Comparison of ENCODE assay signal across 12 cellular contexts in the genomic region with DNA sequence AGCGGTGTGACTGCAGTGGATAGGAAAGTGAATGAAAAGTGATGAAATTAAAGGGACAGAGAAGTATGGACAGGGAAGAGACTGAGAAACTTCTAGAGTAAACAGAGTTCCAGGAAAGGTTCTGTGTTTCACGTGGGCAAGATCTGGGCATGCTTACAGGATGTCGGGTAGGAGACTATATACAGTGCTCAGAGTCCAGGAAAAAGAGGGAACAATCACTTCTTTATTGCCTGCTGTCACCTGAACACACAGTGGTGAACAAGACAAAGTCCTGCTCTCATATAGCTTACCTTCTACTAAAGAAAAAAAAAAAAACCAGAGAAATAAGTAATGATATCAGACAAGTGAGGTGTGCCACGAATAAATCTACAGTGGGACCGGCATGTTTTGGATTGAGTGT. TPM values are rescaled to one million over a fixed set of nuclear protein-coding genes. Genes with fewer than 3 reads are reported as not detected.
DNase-seq lines count a peak whose midpoint lies in the region; ATAC-seq, FAIRE-seq and TF ChIP-seq lines count a peak whose summit lies in the region.
"Had no signal": no experiment of that assay in that cellular context is flagged by ENCODE, and none has a peak within 500 bp of the region (broad histone marks: within the 10 kb centered on the region; RNA-seq: fewer than 3 reads in every experiment).

No MANE protein-coding gene starts in this region.

- H3K27ac Mint-ChIP-seq in CD4-positive, alpha-beta memory T cell: peak overlapping the region in 3 of 7 donors; percentile 38 to 69 (median 48)
- H3K27ac Mint-ChIP-seq in activated T-helper 17 cell treated with anti-CD3 and anti-CD28 coated beads, Interleukin-2, amount 50 U/mL, for 72 hours: peak overlapping the region; percentile 29
- peak overlapping the region in 7 of 10 donors; percentile 3 to 97 (median 39) for H3K27ac Mint-ChIP-seq in naive thymus-derived CD8-positive, alpha-beta T cell
- H3K27ac Mint-ChIP-seq in effector memory CD8-positive, alpha-beta T cell: no peak overlapping the region

- peaks cover 3% of the 10 kb centered on the region for H3K36me3 ChIP-seq in CD4-positive, alpha-beta memory T cell (ENCODE audit: insufficient read depth, low read length)
- peaks cover 4 to 14% of the 10 kb centered on the region in 2 donors for H3K36me3 ChIP-seq in kidney (ENCODE audit: control insufficient read depth in 1 of 2, insufficient read depth in 2 of 2, low read length in 2 of 2)

- no peak for ATAC-seq in activated T-helper 17 cell treated with anti-CD3 and anti-CD28 coated beads, Interleukin-2, amount 50 U/mL, for 72 hours (replicated peaks)
- no peak for ATAC-seq in naive thymus-derived CD8-positive, alpha-beta T cell
- no peak for ATAC-seq in effector memory CD8-positive, alpha-beta T cell (replicated peaks)
- ATAC-seq: Panc1 had no signal

- POLR2A ChIA-PET in CD4-positive, alpha-beta memory T cell (lab: Charles Lee; ENCODE audit: partially characterized antibody): no interaction called here
- POLR2A ChIA-PET in naive thymus-derived CD8-positive, alpha-beta T cell (lab: Charles Lee): no interaction called here

- H3K4me1 ChIP-seq in CD4-positive, alpha-beta memory T cell (ENCODE audit: insufficient read depth, low read length): peaks cover 40% of the 10 kb centered on the region
- peaks cover 3 to 9% of the 10 kb centered on the region in 2 donors for H3K4me1 ChIP-seq in kidney (ENCODE audit: control insufficient read depth in 1 of 2, insufficient read depth in 1 of 2, low read depth in 1 of 2, low read length in 2 of 2)

- H3K4me1 Mint-ChIP-seq in CD4-positive, alpha-beta memory T cell: peaks cover 44 to 71% (median 61%) of the 10 kb centered on the region in 4 donors
- H3K4me1 Mint-ChIP-seq in activated T-helper 17 cell treated with anti-CD3 and anti-CD28 coated beads, Interleukin-2, amount 50 U/mL, for 72 hours: peaks cover 47% of the 10 kb centered on the region
- H3K4me1 Mint-ChIP-seq in naive thymus-derived CD8-positive, alpha-beta T cell: peaks cover 36 to 68% (median 66%) of the 10 kb centered on the region in 4 donors
- peaks cover 45 to 51% of the 10 kb centered on the region in 2 donors for H3K4me1 Mint-ChIP-seq in effector memory CD8-positive, alpha-beta T cell (ENCODE audit: low read depth in 2 of 2)

- intact Hi-C loops in CD4-positive, alpha-beta memory T cell (cut with micrococcal nuclease): no loop called here
- intact Hi-C loops in kidney (cut with DNase I): no loop called here

- H3K36me3 Mint-ChIP-seq in CD4-positive, alpha-beta memory T cell: peaks cover 24 to 44% of the 10 kb centered on the region in 2 donors
- H3K36me3 Mint-ChIP-seq in activated T-helper 17 cell treated with anti-CD3 and anti-CD28 coated beads, Interleukin-2, amount 50 U/mL, for 72 hours (ENCODE audit: low read depth): peaks cover 76% of the 10 kb centered on the region
- peaks cover 0 to 50% (median 5%) of the 10 kb centered on the region in 3 donors for H3K36me3 Mint-ChIP-seq in naive thymus-derived CD8-positive, alpha-beta T cell
- peaks cover 19% of the 10 kb centered on the region for H3K36me3 Mint-ChIP-seq in effector memory CD8-positive, alpha-beta T cell (ENCODE audit: insufficient read depth)

- H3K27me3 Mint-ChIP-seq in CD4-positive, alpha-beta memory T cell: no peaks in the 10 kb centered on the region
- no peaks in the 10 kb centered on the region for H3K27me3 Mint-ChIP-seq in activated T-helper 17 cell treated with anti-CD3 and anti-CD28 coated beads, Interleukin-2, amount 50 U/mL, for 72 hours
- H3K27me3 Mint-ChIP-seq in naive thymus-derived CD8-positive, alpha-beta T cell: peaks cover 0 to 2% (median 0%) of the 10 kb centered on the region in 5 donors
- no peaks in the 10 kb centered on the region for H3K27me3 Mint-ChIP-seq in effector memory CD8-positive, alpha-beta T cell

- no peak overlapping the region for H3K9ac ChIP-seq in kidney (ENCODE audit: low read length in 2 of 2)

- CTCF ChIA-PET in CD4-positive, alpha-beta memory T cell (lab: Charles Lee; ENCODE audit: partially characterized antibody): no interaction called here

- H3K4me3 Mint-ChIP-seq in CD4-positive, alpha-beta memory T cell: peak overlapping the region; percentile 56 to 97 (median 90)
- H3K4me3 Mint-ChIP-seq in activated T-helper 17 cell treated with anti-CD3 and anti-CD28 coated beads, Interleukin-2, amount 50 U/mL, for 72 hours: peak overlapping the region; percentile 82
- peak overlapping the region in 9 of 10 donors; percentile 81 to 97 (median 92) for H3K4me3 Mint-ChIP-seq in naive thymus-derived CD8-positive, alpha-beta T cell
- peak overlapping the region in 1 of 2 donors; percentile 76 for H3K4me3 Mint-ChIP-seq in effector memory CD8-positive, alpha-beta T cell

- DNase-seq in CD4-positive, alpha-beta memory T cell: no peak
- no peak for DNase-seq in HFF-Myc (ENCODE audit: extremely low read depth, low read depth)
- no peak for DNase-seq in naive thymus-derived CD8-positive, alpha-beta T cell
- DNase-seq in activated gamma-delta T cell treated with Interleukin-2 at 50 U/mL for 16 hours: no peak
- DNase-seq in NCI-H1092 (lab: John Stamatoyannopoulos, UW): no peak
- DNase-seq in kidney: no peak
- no peak for DNase-seq in effector memory CD8-positive, alpha-beta T cell
- DNase-seq: caudate nucleus, tibial artery had no signal

- TF ChIP-seq CTCF in HFF-Myc (IDR thresholded peaks at IDR 0.05; ENCODE audit: low read depth, low read length, missing control alignments) (no peak), kidney (IDR thresholded peaks at IDR 0.05; ENCODE audit: borderline replicate concordance, extremely low read depth, insufficient read depth) (no peak)

- no peak overlapping the region for H3K4me3 ChIP-seq in CD4-positive, alpha-beta memory T cell (ENCODE audit: low read length in 2 of 2)
- H3K4me3 ChIP-seq in HFF-Myc (replicated peaks; ENCODE audit: low read depth, low read length): peak overlapping the region; percentile 78
- H3K4me3 ChIP-seq in kidney (ENCODE audit: low read length in 2 of 2): no peak overlapping the region

- FAIRE-seq in kidney (lab: Jason Lieb, UNC): no peak

- H3K27ac ChIP-seq in CD4-positive, alpha-beta memory T cell (ENCODE audit: low read depth, low read length): no peak overlapping the region
- H3K27ac ChIP-seq in kidney (ENCODE audit: low read depth in 2 of 2, low read length in 2 of 2): no peak overlapping the region
- H3K27ac ChIP-seq: esophagus muscularis mucosa, tibial artery had no signal

- H3K9me3 ChIP-seq in CD4-positive, alpha-beta memory T cell (ENCODE audit: control insufficient read depth in 1 of 2, low read length in 2 of 2): no peaks in the 10 kb centered on the region
- no peaks in the 10 kb centered on the region for H3K9me3 ChIP-seq in kidney (ENCODE audit: control insufficient read depth in 1 of 2, low read length in 2 of 2)
- H3K9me3 ChIP-seq: esophagus muscularis mucosa, tibial artery had no signal

- no peaks in the 10 kb centered on the region for H3K27me3 ChIP-seq in CD4-positive, alpha-beta memory T cell (ENCODE audit: insufficient read depth, low read length)
- H3K27me3 ChIP-seq: esophagus muscularis mucosa, tibial artery had no signal

- no peaks in the 10 kb centered on the region for H3K9me3 Mint-ChIP-seq in CD4-positive, alpha-beta memory T cell
- no peaks in the 10 kb centered on the region for H3K9me3 Mint-ChIP-seq in activated T-helper 17 cell treated with anti-CD3 and anti-CD28 coated beads, Interleukin-2, amount 50 U/mL, for 72 hours
- no peaks in the 10 kb centered on the region for H3K9me3 Mint-ChIP-seq in naive thymus-derived CD8-positive, alpha-beta T cell
- no peaks in the 10 kb centered on the region for H3K9me3 Mint-ChIP-seq in effector memory CD8-positive, alpha-beta T cell

RNA-seq across cellular contexts. Expression of gene LRPPRC, which starts 2.4 kb away (rescaled TPM):
- 10 to 100 TPM; 61.5 to 65.3 TPM for total RNA-seq in CD4-positive, alpha-beta memory T cell
- polyA plus RNA-seq in CD4-positive, alpha-beta memory T cell: 10 to 100 TPM; 41.0 to 43.9 TPM
- total RNA-seq in activated T-helper 17 cell treated with anti-CD3 and anti-CD28 coated beads, Interleukin-2, amount 50 U/mL, for 72 hours: 100 to 1,000 TPM; 109 to 172 TPM
- 10 to 100 TPM; 80.1 to 85.4 TPM for total RNA-seq in naive thymus-derived CD8-positive, alpha-beta T cell
- polyA plus RNA-seq in naive thymus-derived CD8-positive, alpha-beta T cell: 10 to 100 TPM; 42.7 to 51.6 (median 43.8) TPM
- total RNA-seq in kidney: 66.2 TPM
- 71.3 TPM for polyA plus RNA-seq in kidney (ENCODE audit: insufficient read depth, low read depth, low replicate concordance)

Comparison
In these comparisons a context has a peak if more than half of its experiments do, and no peak if none do; other contexts are left out.
1. H3K27ac Mint-ChIP-seq: peak in activated T-helper 17 cell treated with anti-CD3 and anti-CD28 coated beads, Interleukin-2, amount 50 U/mL, for 72 hours (single experiment) and naive thymus-derived CD8-positive, alpha-beta T cell (7 of 10); none in effector memory CD8-positive, alpha-beta T cell (0 of 2).